17 cellular contexts compared by ENCODE assay signal in genomic region chr2:151672277-151672676, GRCh38.
DNase-seq lines count a peak whose midpoint lies in the region; ATAC-seq, FAIRE-seq and TF ChIP-seq lines count a peak whose summit lies in the region.
"Had no signal": no experiment of that assay in that cellular context is flagged by ENCODE, and none has a peak within 500 bp of the region (broad histone marks: within the 10 kb centered on the region; RNA-seq: fewer than 3 reads in every experiment).

No MANE protein-coding gene starts in this region.

- peaks cover 8 to 18% (median 14%) of the 10 kb centered on the region in 3 donors for H3K4me1 Mint-ChIP-seq in T-cell

- no peak overlapping the region for H2AFZ ChIP-seq in mesenchymal stem cell (ENCODE audit: low read depth, low read length)

- peak overlapping the region; percentile 18 for H3K27ac ChIP-seq in caudate nucleus (ENCODE audit: low read depth, low read length)
- peak overlapping the region; percentile 36 for H3K27ac ChIP-seq in psoas muscle
- H3K27ac ChIP-seq in mesenchymal stem cell (ENCODE audit: low read length, poor library complexity, severe bottlenecking), result no peak overlapping the region

- in situ Hi-C loops in ACHN (cut with HindIII; ENCODE audit: low pct_ligation_motif_present, low pct_unique_long_range_greater_than_20kb, low sequenced_read_pairs), result no loop called here

- no peak overlapping the region for H2BK5ac ChIP-seq in mesenchymal stem cell (ENCODE audit: low read depth, low read length, poor library complexity, severe bottlenecking)

- peak; percentile 62 for FAIRE-seq in GM12891 (lab: Jason Lieb, UNC)
- FAIRE-seq: G401.6, GM12892, GM18507 had no signal

- no peak overlapping the region for H3K9ac ChIP-seq in mesenchymal stem cell (ENCODE audit: low read length)

- peaks cover 0 to 5% of the 10 kb centered on the region in 2 donors for H3K27me3 Mint-ChIP-seq in T-cell
- H3K27me3 Mint-ChIP-seq: CD4-positive, CD25-positive, alpha-beta regulatory T cell; CD8-positive, alpha-beta memory T cell had no signal

- TF ChIP-seq POLR2A in GM12891 (IDR thresholded peaks at IDR 0.05; ENCODE audit: low read depth, low read length), result no peak

- peaks cover 54% of the 10 kb centered on the region for H3K4me1 ChIP-seq in psoas muscle
- H3K4me1 ChIP-seq in mesenchymal stem cell (ENCODE audit: control insufficient read depth, insufficient read depth, low read depth, low read length), result no peaks in the 10 kb centered on the region
- H3K4me1 ChIP-seq: BE2C had no signal

- H4K91ac ChIP-seq in mesenchymal stem cell (ENCODE audit: low read length), result no peak overlapping the region

- no peaks in the 10 kb centered on the region for H3K9me3 Mint-ChIP-seq in T-cell
- H3K9me3 Mint-ChIP-seq: CD4-positive, CD25-positive, alpha-beta regulatory T cell; CD8-positive, alpha-beta memory T cell had no signal

- H3K4me2 ChIP-seq in mesenchymal stem cell (ENCODE audit: low read length, poor library complexity, severe bottlenecking), result no peak overlapping the region

- CTCF ChIA-PET in T-cell (lab: Charles Lee), result no interaction called here

- H3K4me3 Mint-ChIP-seq in T-cell, result no peak overlapping the region
- H3K4me3 Mint-ChIP-seq: CD4-positive, CD25-positive, alpha-beta regulatory T cell; CD8-positive, alpha-beta memory T cell had no signal

- TF ChIP-seq CTCF in psoas muscle (IDR thresholded peaks at IDR 0.05), result no peak

- H3K4me3 ChIP-seq in psoas muscle, result no peak overlapping the region
- no peak overlapping the region for H3K4me3 ChIP-seq in mesenchymal stem cell (ENCODE audit: insufficient read depth in 1 of 2, low read depth in 1 of 2, low read length in 2 of 2)

- H3K27me3 ChIP-seq in psoas muscle (ENCODE audit: insufficient read depth in 3 of 3, low read length in 2 of 3) (no peaks in the 10 kb centered on the region), mesenchymal stem cell (ENCODE audit: control insufficient read depth in 1 of 2, insufficient read depth in 1 of 2, low read length in 2 of 2) (peaks cover 0 to 3% of the 10 kb centered on the region in 2 experiments)
- H3K27me3 ChIP-seq: BE2C had no signal

- POLR2A ChIA-PET in T-cell (lab: Charles Lee), result no interaction called here

- H4K8ac ChIP-seq in mesenchymal stem cell (ENCODE audit: low read length), result no peak overlapping the region

- ATAC-seq in psoas muscle (peak; percentile 20 to 60 (median 40)), T-cell (replicated peaks in 1 of 4) (no peak)

- H3K18ac ChIP-seq in mesenchymal stem cell (ENCODE audit: low read depth in 1 of 2, low read length in 2 of 2), result no peak overlapping the region

- no peak overlapping the region for H2BK120ac ChIP-seq in mesenchymal stem cell (ENCODE audit: low read depth, low read length)

- H3K27ac Mint-ChIP-seq in T-cell, result no peak overlapping the region
- H3K27ac Mint-ChIP-seq: CD4-positive, CD25-positive, alpha-beta regulatory T cell; CD8-positive, alpha-beta memory T cell had no signal

- intact Hi-C loops in psoas muscle (cut with DNase I), result no loop called here

- no peak overlapping the region for H2AK5ac ChIP-seq in mesenchymal stem cell (ENCODE audit: low read length, severe bottlenecking)

- 60 to 69% (median 63%) methylated on average over 5 of the region's 5 CpGs for WGBS in psoas muscle, 3 donors
- WGBS in mesenchymal stem cell, result 93% methylated on average over 4 of the region's 5 CpGs

- DNase-seq in GM12891 (ENCODE audit: insufficient read length, low spot score), result no peak
- peak; percentile 19 for DNase-seq in NCI-H460 (ENCODE audit: extremely low read depth, low read depth)
- no peak for DNase-seq in caudate nucleus (lab: John Stamatoyannopoulos, UW)
- DNase-seq in psoas muscle, result no peak
- no peak for DNase-seq in ACHN
- DNase-seq in mesenchymal stem cell, result no peak
- no peak for DNase-seq in T-cell
- DNase-seq: BE2C; C1 segment of cervical spinal cord; CD4-positive, CD25-positive, alpha-beta regulatory T cell; CD8-positive, alpha-beta memory T cell; COR-L47; GOT3; H7 had no signal

- H2BK12ac ChIP-seq in mesenchymal stem cell (ENCODE audit: low read length in 2 of 2), result no peak overlapping the region

- no peaks in the 10 kb centered on the region for H3K9me3 ChIP-seq in psoas muscle
- H3K9me3 ChIP-seq in mesenchymal stem cell (ENCODE audit: control insufficient read depth, low read length), result no peaks in the 10 kb centered on the region
- H3K9me3 ChIP-seq: BE2C had no signal

- no peak overlapping the region for H3K4ac ChIP-seq in mesenchymal stem cell (ENCODE audit: low read depth in 1 of 2, low read length in 2 of 2)

- no peak overlapping the region for H3K14ac ChIP-seq in mesenchymal stem cell (ENCODE audit: low read length in 2 of 2)

- no peaks in the 10 kb centered on the region for H3K79me1 ChIP-seq in mesenchymal stem cell (replicated peaks; ENCODE audit: low read length, poor library complexity, severe bottlenecking)

- H3K36me3 ChIP-seq in psoas muscle (ENCODE audit: insufficient read depth in 1 of 2, low read depth in 1 of 2) (peaks cover 2 to 100% of the 10 kb centered on the region in 2 donors), mesenchymal stem cell (ENCODE audit: control insufficient read depth in 1 of 2, insufficient read depth in 2 of 2, low read depth in 1 of 2, low read length in 2 of 2) (no peaks in the 10 kb centered on the region)
- H3K36me3 ChIP-seq: BE2C had no signal

- no peaks in the 10 kb centered on the region for H3K36me3 Mint-ChIP-seq in T-cell
- H3K36me3 Mint-ChIP-seq: CD8-positive, alpha-beta memory T cell had no signal

- H3K23ac ChIP-seq in mesenchymal stem cell (ENCODE audit: low read length in 2 of 2), result no peak overlapping the region

- no peak overlapping the region for H2BK15ac ChIP-seq in mesenchymal stem cell (ENCODE audit: low read depth, poor library complexity, severe bottlenecking)

TF ChIP-seq in GM12891, 5 proteins besides CTCF, POLR2A, EP300 and RAD21:
- TF ChIP-seq SPI1 (IDR thresholded peaks at IDR 0.05; ENCODE audit: low read depth, low read length) (no peak), TAF1 (IDR thresholded peaks at IDR 0.05; ENCODE audit: low read depth, low read length) (no peak), POLR2AphosphoS5 (IDR thresholded peaks at IDR 0.05; ENCODE audit: low read depth, low read length) (no peak)

Comparison
In these comparisons a context has a peak if more than half of its experiments do, and no peak if none do; other contexts are left out.
1. ATAC-seq: peak in psoas muscle (4 of 4); none in T-cell (0 of 4).